ENCODE assay signal across 27 cellular contexts in the genomic region with DNA sequence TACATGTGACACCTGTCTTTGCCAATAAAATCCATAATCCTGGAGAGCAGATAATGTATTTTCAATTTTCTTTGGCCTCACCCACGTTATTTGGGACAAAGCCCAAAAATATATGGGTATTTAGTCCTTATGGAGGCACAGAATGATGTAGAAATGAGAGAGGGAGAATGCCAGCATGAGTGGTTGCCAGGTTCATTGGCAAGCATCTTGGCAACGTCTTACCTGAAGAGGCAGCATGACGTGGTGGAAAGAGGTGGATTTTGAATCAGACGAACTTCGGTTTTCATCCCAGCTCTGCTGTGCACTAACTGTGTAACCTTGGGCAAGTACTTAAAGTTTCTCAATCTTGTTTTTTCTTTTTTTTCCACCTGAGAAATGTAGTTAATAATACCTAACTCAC.
"Had no signal": no experiment of that assay in that cellular context is flagged by ENCODE, and none has a peak within 500 bp of the region (broad histone marks: within the 10 kb centered on the region; RNA-seq: fewer than 3 reads in every experiment).

No MANE protein-coding gene starts in this region.

- H3K27ac ChIP-seq: cardiac muscle cell, colonic mucosa, gastrocnemius medialis, heart left ventricle, WERI-Rb-1 had no signal

- FAIRE-seq: astrocyte, endometrium, endothelial cell of umbilical vein had no signal

- H3K9me3 ChIP-seq: colonic mucosa, gastrocnemius medialis, heart left ventricle had no signal

- H3K4me1 ChIP-seq: colonic mucosa, gastrocnemius medialis, heart left ventricle had no signal

- DNase-seq: activated B cell treated with CpG ODN at 0.5 μM for 24 hours; activated CD4-positive, alpha-beta T cell treated with anti-CD3 and anti-CD28 coated beads for 48 hours; activated CD4-positive, alpha-beta T cell treated with anti-CD3 and anti-CD28 coated beads, Interleukin-2, amount 50 U/mL, for 1 hour; activated CD4-positive, alpha-beta T cell treated with anti-CD3 and anti-CD28 coated beads, Interleukin-2, amount 50 U/mL, for 48 hours; activated CD8-positive, alpha-beta memory T cell treated with anti-CD3 and anti-CD28 coated beads for 24 hours; activated CD8-positive, alpha-beta T cell treated with anti-CD3 and anti-CD28 coated beads for 36 hours; activated effector memory CD4-positive, alpha-beta T cell treated with Interleukin-2 at 50 U/mL for 16 hours; activated gamma-delta T cell treated with Interleukin-2 at 50 U/mL for 16 hours; activated naive CD4-positive, alpha-beta T cell treated with anti-CD3 and anti-CD28 coated beads, Interleukin-2, amount 50 U/mL, for 16 hours; activated naive CD4-positive, alpha-beta T cell treated with Interleukin-2 at 50 U/mL for 16 hours; activated T-cell treated with anti-CD3 and anti-CD28 coated beads, Interleukin-2, amount 50 U/mL, for 4 hours; amniotic stem cell; anterior cingulate cortex; central memory CD4-positive, alpha-beta T cell; cerebellar nuclear complex; colonic mucosa; effector CD8-positive, alpha-beta T cell; gastrocnemius medialis; glutamatergic neuron; heart left ventricle; T-helper 17 cell; T1000; WERI-Rb-1 had no signal

- H3K36me3 ChIP-seq: cardiac muscle cell, colonic mucosa, gastrocnemius medialis, heart left ventricle, WERI-Rb-1 had no signal

- H3K4me3 ChIP-seq: cardiac muscle cell, colonic mucosa, gastrocnemius medialis, heart left ventricle had no signal

- H3K27me3 ChIP-seq: cardiac muscle cell, colonic mucosa, gastrocnemius medialis, heart left ventricle had no signal
